Comparison of ENCODE assay signal across 1 cellular context in genomic region chr7:12686234-12686893, GRCh38.
A peak's percentile ranks its signal among the peaks of the same experiment; 100 is the strongest.
TF ChIP-seq lines count a peak whose summit lies in the region.

No MANE protein-coding gene starts in this region.

TF ChIP-seq in K562, 482 proteins besides CTCF, POLR2A, EP300 and RAD21 (continued from another document and continues in another):
- TF ChIP-seq ZNF395 (CRISPR knock-in tag; IDR thresholded peaks at IDR 0.05), result peak; percentile 80
- TF ChIP-seq ATF1 (CRISPR knock-in tag; IDR thresholded peaks at IDR 0.05), result no peak
- peak; percentile 93 for TF ChIP-seq ATF1 (tag; IDR thresholded peaks at IDR 0.05)
- TF ChIP-seq TAF9B (IDR thresholded peaks at IDR 0.05; ENCODE audit: partially characterized antibody), result peak; percentile 69
- TF ChIP-seq CTCFL (IDR thresholded peaks at IDR 0.05; ENCODE audit: borderline replicate concordance, insufficient read depth, low read depth, low read length, poor library complexity, severe bottlenecking), result peak; percentile 97
- TF ChIP-seq CBFA2T3 (IDR thresholded peaks at IDR 0.05), result no peak
- TF ChIP-seq ZNF639 (CRISPR knock-in tag; conservative IDR thresholded peaks at IDR 0.05 in 1 of 2, IDR thresholded peaks at IDR 0.05 in 1 of 2), result peak in 1 of 2 experiments; percentile 59; a peak in 2 of 4 replicates
- no peak for TF ChIP-seq EHMT2 (IDR thresholded peaks at IDR 0.05)
- no peak for TF ChIP-seq SMARCC2 (IDR thresholded peaks at IDR 0.05; ENCODE audit: low read depth)
- TF ChIP-seq CUX1 (CRISPR knock-in tag; IDR thresholded peaks at IDR 0.05), result no peak
- no peak for TF ChIP-seq TSHZ1 (CRISPR knock-in tag; IDR thresholded peaks at IDR 0.05)
- TF ChIP-seq ZBTB12 (CRISPR knock-in tag; IDR thresholded peaks at IDR 0.05), result peak; percentile 34; the same call in 1 of the 2 replicates
- TF ChIP-seq HMGN3 (IDR thresholded peaks at IDR 0.05; ENCODE audit: borderline replicate concordance, extremely low read depth, insufficient read length, low read depth, low read length), result peak; percentile 60
- TF ChIP-seq PTTG1 (tag; IDR thresholded peaks at IDR 0.05; ENCODE audit: low read depth), result no peak
- peak; percentile 83; the same call in 1 of the 2 replicates for TF ChIP-seq ZNF644 (tag; IDR thresholded peaks at IDR 0.05; ENCODE audit: low read depth)
- peak; percentile 72 for TF ChIP-seq RNF2 (IDR thresholded peaks at IDR 0.05)
- TF ChIP-seq RBBP5 (IDR thresholded peaks at IDR 0.05; ENCODE audit: borderline replicate concordance, insufficient read depth, low read length, poor library complexity, severe bottlenecking), result peak; percentile 50
- no peak; the same call in 1 of the 2 replicates for TF ChIP-seq FOXP1 (CRISPR knock-in tag; IDR thresholded peaks at IDR 0.05)
- TF ChIP-seq ZBTB1 (CRISPR knock-in tag; IDR thresholded peaks at IDR 0.05; ENCODE audit: borderline replicate concordance, low read depth), result peak; percentile 69
- TF ChIP-seq ERF (CRISPR knock-in tag; IDR thresholded peaks at IDR 0.05), result peak; percentile 89
- no peak for TF ChIP-seq NCOA2 (IDR thresholded peaks at IDR 0.05; ENCODE audit: partially characterized antibody in 2 of 2)
- TF ChIP-seq SRSF9 (IDR thresholded peaks at IDR 0.05; ENCODE audit: borderline replicate concordance, low read depth, low read length), result no peak
- peak; percentile 100 for TF ChIP-seq CHAMP1 (IDR thresholded peaks at IDR 0.05)
- TF ChIP-seq ZBTB5 (IDR thresholded peaks at IDR 0.05), result peak; percentile 93
- no peak for TF ChIP-seq BRF1 (IDR thresholded peaks at IDR 0.05; ENCODE audit: borderline replicate concordance, extremely low read depth, insufficient read length)
- no peak for TF ChIP-seq ZNF354B (CRISPR knock-in tag; IDR thresholded peaks at IDR 0.05)
- peak; percentile 22; the same call in 1 of the 2 replicates for TF ChIP-seq PML (IDR thresholded peaks at IDR 0.05; ENCODE audit: low read length)
- TF ChIP-seq ETV6 (IDR thresholded peaks at IDR 0.05; ENCODE audit: borderline replicate concordance in 1 of 2, low read depth in 2 of 2, low read length in 1 of 2), result no peak
- no peak for TF ChIP-seq ETV6 (CRISPR knock-in tag; IDR thresholded peaks at IDR 0.05; ENCODE audit: borderline replicate concordance)
- TF ChIP-seq CHCHD3 (CRISPR knock-in tag; IDR thresholded peaks at IDR 0.05), result no peak
- TF ChIP-seq ID3 (CRISPR knock-in tag; IDR thresholded peaks at IDR 0.05), result no peak
- peak; percentile 87; the same call in 1 of the 2 replicates for TF ChIP-seq ID3 (tag; IDR thresholded peaks at IDR 0.05)
- peak; percentile 78 for TF ChIP-seq NEUROD1 (IDR thresholded peaks at IDR 0.05; ENCODE audit: borderline replicate concordance, low read depth, low read length, partially characterized antibody)
- TF ChIP-seq BHLHE40 (IDR thresholded peaks at IDR 0.05; ENCODE audit: low read length), result peak; percentile 90
- peak; percentile 50; the same call in 1 of the 2 replicates for TF ChIP-seq TARDBP (IDR thresholded peaks at IDR 0.05)
- TF ChIP-seq GATAD2A (IDR thresholded peaks at IDR 0.05), result peak; percentile 21; the same call in 1 of the 2 replicates
- TF ChIP-seq ELF2 (CRISPR knock-in tag; IDR thresholded peaks at IDR 0.05), result no peak
- no peak for TF ChIP-seq EGR1 (conservative IDR thresholded peaks at IDR 0.05)
- TF ChIP-seq NRF1 (conservative IDR thresholded peaks at IDR 0.05 in 1 of 2, IDR thresholded peaks at IDR 0.05 in 1 of 2), result peak; percentile 38 to 56; a peak in 3 of 4 replicates
- no peak for TF ChIP-seq ZNF717 (CRISPR knock-in tag; IDR thresholded peaks at IDR 0.05)
